In genomic region chr5:7361593-7361992, GRCh38 we compare ENCODE assay signal across 1 cellular context.
TF ChIP-seq lines count a peak whose summit lies in the region.

No MANE protein-coding gene starts in this region.

TF ChIP-seq in WTC11, 78 proteins besides CTCF, POLR2A, EP300 and RAD21:
- TF ChIP-seq ATF2 (CRISPR knock-in tag; IDR thresholded peaks at IDR 0.05; ENCODE audit: borderline replicate concordance, low read depth) (no peak), FOXK1 (CRISPR knock-in tag; IDR thresholded peaks at IDR 0.05) (no peak), ZMAT4 (CRISPR knock-in tag; IDR thresholded peaks at IDR 0.05) (no peak), HMGA2 (CRISPR knock-in tag; IDR thresholded peaks at IDR 0.05) (no peak), NFYB (CRISPR knock-in tag; conservative IDR thresholded peaks at IDR 0.05; ENCODE audit: low read depth) (no peak), MYBL2 (CRISPR knock-in tag; IDR thresholded peaks at IDR 0.05) (no peak), CREB1 (CRISPR knock-in tag; IDR thresholded peaks at IDR 0.05) (no peak), ZNF317 (CRISPR knock-in tag; IDR thresholded peaks at IDR 0.05; ENCODE audit: borderline replicate concordance, low read depth) (no peak), KAT7 (CRISPR knock-in tag; IDR thresholded peaks at IDR 0.05; ENCODE audit: borderline replicate concordance) (no peak)
TF ChIP-seq in WTC11: peak in this region for 0.
